In genomic region chr11:67418476-67419281, GRCh38 we compare ENCODE assay signal across 10 cellular contexts. TPM values are rescaled to one million over a fixed set of nuclear protein-coding genes. Genes with fewer than 3 reads are reported as not detected.
DNase-seq lines count a peak whose midpoint lies in the region; ATAC-seq and TF ChIP-seq lines count a peak whose summit lies in the region.
"Had no signal": no experiment of that assay in that cellular context is flagged by ENCODE, and none has a peak within 500 bp of the region (broad histone marks: within the 10 kb centered on the region; RNA-seq: fewer than 3 reads in every experiment).

No MANE protein-coding gene starts in this region.

- H3K36me3 ChIP-seq in tibial artery = no peaks in the 10 kb centered on the region

- no peak for TF ChIP-seq CTCF in activated B cell treated with CpG ODN at 0.5 μM for 24 hours (IDR thresholded peaks at IDR 0.05)
- TF ChIP-seq CTCF in tibial artery (IDR thresholded peaks at IDR 0.05) = no peak
- no peak for TF ChIP-seq CTCF in endothelial cell (IDR thresholded peaks at IDR 0.05; ENCODE audit: unreplicated experiment)

- 57% methylated on average over 26 of the region's 26 CpGs for WGBS in right cardiac atrium

- POLR2A ChIA-PET in activated B cell treated with CpG ODN at 0.5 μM for 24 hours (lab: Charles Lee) = interaction anchor here (0.5 to 13.9 kb wide), 27 partner anchors 7 to 387 kb away, joined by 3 to 404 read pairs (median 5); partner anchors contain the start of genes AIP, CABP2, CABP4 and CDK2AP2

- H3K27ac ChIP-seq in right cardiac atrium (ENCODE audit: low read length) = peak overlapping the region; percentile 60
- H3K27ac ChIP-seq in tibial artery = peak overlapping the region; percentile 93 to 95
- H3K27ac ChIP-seq: HL-60 had no signal

- H3K9me3 Mint-ChIP-seq in activated B cell treated with CpG ODN at 0.5 μM for 24 hours = no peaks in the 10 kb centered on the region
- no peaks in the 10 kb centered on the region for H3K9me3 Mint-ChIP-seq in endothelial cell (ENCODE audit: unreplicated experiment)

- DNase-seq in stimulated activated CD4-positive, alpha-beta T cell treated with anti-CD3 and anti-CD28 coated beads, Interleukin-15, amount 100 ng/mL, for 24 hours = peak; percentile 41
- no peak for DNase-seq in stimulated activated CD4-positive, alpha-beta T cell treated with anti-CD3 and anti-CD28 coated beads, Interleukin-4, amount 100 ng/mL, for 4 hours
- DNase-seq in activated B cell treated with CpG ODN at 0.5 μM for 24 hours = peak; percentile 61
- peak; percentile 44 to 81 (median 74) for DNase-seq in right cardiac atrium
- no peak for DNase-seq in tibial artery
- DNase-seq in GM19238 (ENCODE audit: insufficient read length, low spot score) = no peak
- no peak for DNase-seq in endothelial cell (ENCODE audit: low spot score)

- H3K4me1 Mint-ChIP-seq in activated B cell treated with CpG ODN at 0.5 μM for 24 hours = peaks cover 61% of the 10 kb centered on the region
- H3K4me1 Mint-ChIP-seq in endothelial cell (ENCODE audit: unreplicated experiment) = peaks cover 3% of the 10 kb centered on the region

- no peaks in the 10 kb centered on the region for H3K27me3 Mint-ChIP-seq in activated B cell treated with CpG ODN at 0.5 μM for 24 hours
- H3K27me3 Mint-ChIP-seq in endothelial cell (ENCODE audit: unreplicated experiment) = peaks cover 17% of the 10 kb centered on the region

- peak overlapping the region; percentile 68 for H3K4me3 Mint-ChIP-seq in activated B cell treated with CpG ODN at 0.5 μM for 24 hours
- H3K4me3 Mint-ChIP-seq in endothelial cell (ENCODE audit: unreplicated experiment) = no peak overlapping the region

- H3K9me3 ChIP-seq in right cardiac atrium (ENCODE audit: control insufficient read depth, low read length) (no peaks in the 10 kb centered on the region), tibial artery (no peaks in the 10 kb centered on the region)

- H3K27ac Mint-ChIP-seq in activated B cell treated with CpG ODN at 0.5 μM for 24 hours (peak overlapping the region; percentile 83), endothelial cell (ENCODE audit: unreplicated experiment) (no peak overlapping the region)

- H3K4me3 ChIP-seq in right cardiac atrium (ENCODE audit: low read length) (no peak overlapping the region), tibial artery (no peak overlapping the region)

- CTCF ChIA-PET in activated B cell treated with CpG ODN at 0.5 μM for 24 hours (lab: Charles Lee) = interaction anchor here (0.9 to 5.0 kb wide), 7 partner anchors 12 to 67 kb away, joined by 3 to 53 read pairs (median 3); partner anchors contain the start of genes PPP1CA, PTPRCAP and TBC1D10C

- H3K36me3 Mint-ChIP-seq in activated B cell treated with CpG ODN at 0.5 μM for 24 hours (ENCODE audit: low read depth) (no peaks in the 10 kb centered on the region), endothelial cell (ENCODE audit: low read depth, unreplicated experiment) (no peaks in the 10 kb centered on the region)

- H3K4me1 ChIP-seq in right cardiac atrium (ENCODE audit: control insufficient read depth, insufficient read depth, low read length) = peaks cover 10% of the 10 kb centered on the region
- peaks cover 5 to 65% (median 54%) of the 10 kb centered on the region in 4 donors for H3K4me1 ChIP-seq in tibial artery

- intact Hi-C loops in activated B cell treated with CpG ODN at 0.5 μM for 24 hours (cut with micrococcal nuclease) = loop anchor here (1.0 kb wide), 2 partner anchors 8 to 10 kb away; partner anchors contain the start of gene RPS6KB2
- intact Hi-C loops in right cardiac atrium (cut with DNase I) = loop anchor here in 1 of 4 donors (10.0 kb wide), 1 partner anchor 46 kb away; the partner anchor contains the start of gene TMEM134
- intact Hi-C loops in tibial artery (cut with DNase I; ENCODE audit: low total_unique reads) = no loop called here

- H3K27me3 ChIP-seq in right cardiac atrium (ENCODE audit: control insufficient read depth, insufficient read depth) = no peaks in the 10 kb centered on the region
- H3K27me3 ChIP-seq in tibial artery = no peaks in the 10 kb centered on the region

- peak; percentile 45 for ATAC-seq in activated B cell treated with CpG ODN at 0.5 μM for 24 hours (ENCODE audit: low read depth)
- peak; percentile 2 to 18 for ATAC-seq in right cardiac atrium
- ATAC-seq in HG03159 (IDR thresholded peaks at IDR 0.05; ENCODE audit: unreplicated experiment) = no peak

RNA-seq across cellular contexts. Expression of gene CARNS1, which starts 3.2 kb away (rescaled TPM):
- total RNA-seq in activated B cell treated with CpG ODN at 0.5 μM for 24 hours (5.7 and 6.3 TPM in 2 replicates), right cardiac atrium (10 to 100 TPM in 2 of 4 donors, 1 to 10 TPM in 2; 5.1 to 23.6 (median 9.3) TPM), endothelial cell (ENCODE audit: unreplicated experiment) (not detected)
- polyA plus RNA-seq in right cardiac atrium = 5.2 TPM
- total RNA-seq: RPMI7951 had no signal

RNA-seq across cellular contexts. Expression of gene RPS6KB2, which starts 9.6 kb away (rescaled TPM):
- 66.9 and 74.5 TPM in 2 replicates for total RNA-seq in activated B cell treated with CpG ODN at 0.5 μM for 24 hours
- 10 to 100 TPM; 29.0 to 31.3 (median 29.5) TPM for total RNA-seq in right cardiac atrium
- 39.6 TPM for polyA plus RNA-seq in right cardiac atrium
- total RNA-seq in endothelial cell (ENCODE audit: unreplicated experiment) = 44.2 TPM

RNA-seq across cellular contexts. Expression of gene TBC1D10C, which starts 14.8 kb away (rescaled TPM):
- 158 and 163 TPM in 2 replicates for total RNA-seq in activated B cell treated with CpG ODN at 0.5 μM for 24 hours
- 1 to 10 TPM in 3 of 4 donors, under 1 TPM in 1; 0.67 to 2.7 (median 1.8) TPM for total RNA-seq in right cardiac atrium
- polyA plus RNA-seq in right cardiac atrium = 0.86 TPM
- 13.2 TPM for total RNA-seq in endothelial cell (ENCODE audit: unreplicated experiment)
- total RNA-seq: RPMI7951 had no signal

RNA-seq across cellular contexts. Expression of gene PPP1CA, which starts 17.0 kb away (rescaled TPM):
- total RNA-seq in activated B cell treated with CpG ODN at 0.5 μM for 24 hours (349 and 354 TPM in 2 replicates), right cardiac atrium (10 to 100 TPM; 73.1 to 93.4 (median 79.1) TPM), endothelial cell (ENCODE audit: unreplicated experiment) (249 TPM)
- polyA plus RNA-seq in right cardiac atrium = 79.4 TPM

RNA-seq across cellular contexts. Expression of gene PTPRCAP, which starts 18.8 kb away (rescaled TPM):
- total RNA-seq in activated B cell treated with CpG ODN at 0.5 μM for 24 hours = 328 and 347 TPM in 2 replicates
- total RNA-seq in right cardiac atrium = 1 to 10 TPM; 1.2 to 3.4 (median 1.9) TPM
- polyA plus RNA-seq in right cardiac atrium = 1.6 TPM
- total RNA-seq in endothelial cell (ENCODE audit: unreplicated experiment) = 12.9 TPM
- total RNA-seq: RPMI7951 had no signal

Comparison
In these comparisons a context has a peak if more than half of its experiments do, and no peak if none do; other contexts are left out.
1. DNase-seq: peak in stimulated activated CD4-positive, alpha-beta T cell treated with anti-CD3 and anti-CD28 coated beads, Interleukin-15, amount 100 ng/mL, for 24 hours (single experiment), activated B cell treated with CpG ODN at 0.5 μM for 24 hours (single experiment) and right cardiac atrium (3 of 3); none in stimulated activated CD4-positive, alpha-beta T cell treated with anti-CD3 and anti-CD28 coated beads, Interleukin-4, amount 100 ng/mL, for 4 hours (0 of 2), tibial artery (0 of 2), GM19238 (single experiment) and endothelial cell (single experiment).
2. RNA of gene TBC1D10C, which starts 14.8 kb away (total RNA-seq): 158 to 163 TPM in activated B cell treated with CpG ODN at 0.5 μM for 24 hours; 13.2 TPM in endothelial cell (single experiment) and 0.67 to 2.7 TPM in right cardiac atrium; every median in the first group is over 10 times any median in the second.